1 cellular context compared by ENCODE assay signal in the genomic region with DNA sequence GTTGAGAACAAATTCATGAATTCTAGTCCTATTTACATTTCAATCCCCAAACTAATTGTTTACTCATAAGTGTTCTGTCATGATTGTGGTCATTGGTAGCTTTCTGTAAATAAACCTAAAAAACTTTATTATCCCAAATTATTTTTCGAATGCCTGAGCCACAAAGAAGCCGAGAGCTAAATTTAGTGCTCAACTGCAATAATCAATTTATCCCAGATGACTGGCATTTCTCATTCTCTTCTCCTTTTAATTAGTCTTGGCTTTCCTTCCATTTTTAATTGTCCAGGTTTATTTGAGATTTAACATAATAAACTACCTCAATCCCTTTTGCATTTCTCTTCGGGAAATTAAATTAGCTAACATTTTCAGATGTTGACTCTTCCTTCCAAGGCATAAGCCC.
TF ChIP-seq lines count a peak whose summit lies in the region.

No MANE protein-coding gene starts in this region.

TF ChIP-seq in SK-N-SH, 30 proteins besides CTCF, POLR2A, EP300 and RAD21 (continued from another document):
- TF ChIP-seq, protein P1, sequence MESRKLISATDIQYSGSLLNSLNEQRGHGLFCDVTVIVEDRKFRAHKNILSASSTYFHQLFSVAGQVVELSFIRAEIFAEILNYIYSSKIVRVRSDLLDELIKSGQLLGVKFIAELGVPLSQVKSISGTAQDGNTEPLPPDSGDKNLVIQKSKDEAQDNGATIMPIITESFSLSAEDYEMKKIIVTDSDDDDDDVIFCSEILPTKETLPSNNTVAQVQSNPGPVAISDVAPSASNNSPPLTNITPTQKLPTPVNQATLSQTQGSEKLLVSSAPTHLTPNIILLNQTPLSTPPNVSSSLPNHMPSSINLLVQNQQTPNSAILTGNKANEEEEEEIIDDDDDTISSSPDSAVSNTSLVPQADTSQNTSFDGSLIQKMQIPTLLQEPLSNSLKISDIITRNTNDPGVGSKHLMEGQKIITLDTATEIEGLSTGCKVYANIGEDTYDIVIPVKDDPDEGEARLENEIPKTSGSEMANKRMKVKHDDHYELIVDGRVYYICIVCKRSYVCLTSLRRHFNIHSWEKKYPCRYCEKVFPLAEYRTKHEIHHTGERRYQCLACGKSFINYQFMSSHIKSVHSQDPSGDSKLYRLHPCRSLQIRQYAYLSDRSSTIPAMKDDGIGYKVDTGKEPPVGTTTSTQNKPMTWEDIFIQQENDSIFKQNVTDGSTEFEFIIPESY (IDR thresholded peaks at IDR 0.05; ENCODE audit: borderline replicate concordance, low read depth): no peak
- no peak for TF ChIP-seq MEF2A (IDR thresholded peaks at IDR 0.05; ENCODE audit: borderline replicate concordance, low read depth)
- TF ChIP-seq, protein P2, sequence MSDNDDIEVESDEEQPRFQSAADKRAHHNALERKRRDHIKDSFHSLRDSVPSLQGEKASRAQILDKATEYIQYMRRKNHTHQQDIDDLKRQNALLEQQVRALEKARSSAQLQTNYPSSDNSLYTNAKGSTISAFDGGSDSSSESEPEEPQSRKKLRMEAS (IDR thresholded peaks at IDR 0.05; ENCODE audit: low read depth): no peak
- TF ChIP-seq, protein P3, sequence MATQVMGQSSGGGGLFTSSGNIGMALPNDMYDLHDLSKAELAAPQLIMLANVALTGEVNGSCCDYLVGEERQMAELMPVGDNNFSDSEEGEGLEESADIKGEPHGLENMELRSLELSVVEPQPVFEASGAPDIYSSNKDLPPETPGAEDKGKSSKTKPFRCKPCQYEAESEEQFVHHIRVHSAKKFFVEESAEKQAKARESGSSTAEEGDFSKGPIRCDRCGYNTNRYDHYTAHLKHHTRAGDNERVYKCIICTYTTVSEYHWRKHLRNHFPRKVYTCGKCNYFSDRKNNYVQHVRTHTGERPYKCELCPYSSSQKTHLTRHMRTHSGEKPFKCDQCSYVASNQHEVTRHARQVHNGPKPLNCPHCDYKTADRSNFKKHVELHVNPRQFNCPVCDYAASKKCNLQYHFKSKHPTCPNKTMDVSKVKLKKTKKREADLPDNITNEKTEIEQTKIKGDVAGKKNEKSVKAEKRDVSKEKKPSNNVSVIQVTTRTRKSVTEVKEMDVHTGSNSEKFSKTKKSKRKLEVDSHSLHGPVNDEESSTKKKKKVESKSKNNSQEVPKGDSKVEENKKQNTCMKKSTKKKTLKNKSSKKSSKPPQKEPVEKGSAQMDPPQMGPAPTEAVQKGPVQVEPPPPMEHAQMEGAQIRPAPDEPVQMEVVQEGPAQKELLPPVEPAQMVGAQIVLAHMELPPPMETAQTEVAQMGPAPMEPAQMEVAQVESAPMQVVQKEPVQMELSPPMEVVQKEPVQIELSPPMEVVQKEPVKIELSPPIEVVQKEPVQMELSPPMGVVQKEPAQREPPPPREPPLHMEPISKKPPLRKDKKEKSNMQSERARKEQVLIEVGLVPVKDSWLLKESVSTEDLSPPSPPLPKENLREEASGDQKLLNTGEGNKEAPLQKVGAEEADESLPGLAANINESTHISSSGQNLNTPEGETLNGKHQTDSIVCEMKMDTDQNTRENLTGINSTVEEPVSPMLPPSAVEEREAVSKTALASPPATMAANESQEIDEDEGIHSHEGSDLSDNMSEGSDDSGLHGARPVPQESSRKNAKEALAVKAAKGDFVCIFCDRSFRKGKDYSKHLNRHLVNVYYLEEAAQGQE (IDR thresholded peaks at IDR 0.05; ENCODE audit: low read depth, low read length): no peak
- TF ChIP-seq YY1 (IDR thresholded peaks at IDR 0.05; ENCODE audit: low read depth): no peak
- TF ChIP-seq RCOR1 (IDR thresholded peaks at IDR 0.05; ENCODE audit: low read length): no peak
- no peak for TF ChIP-seq SIN3A (IDR thresholded peaks at IDR 0.05; ENCODE audit: borderline replicate concordance, low read depth, low read length)
